ENCODE assay signal across 9 cellular contexts in the genomic region with DNA sequence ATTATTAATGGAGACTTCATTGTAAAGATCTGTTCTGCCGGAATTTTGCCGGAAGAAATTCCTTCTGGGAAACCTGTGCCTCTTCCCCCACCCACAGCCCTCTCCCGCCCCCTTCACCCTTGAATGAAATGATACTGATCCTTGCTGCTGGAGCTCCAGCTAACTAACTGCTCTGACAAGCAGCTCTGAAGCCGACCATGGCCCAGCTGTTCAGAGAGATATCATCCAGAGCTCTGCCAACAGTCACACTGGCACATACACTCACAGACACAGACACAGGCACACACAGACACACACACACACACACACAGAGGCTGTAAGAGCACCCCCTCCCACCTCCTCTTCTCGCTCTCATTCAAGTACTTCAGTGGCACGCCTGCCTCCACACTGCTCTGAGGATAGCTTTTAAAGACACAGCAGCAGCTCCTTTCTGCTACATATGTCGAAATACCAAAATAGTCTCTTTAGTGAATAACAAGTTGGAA.
DNase-seq lines count a peak whose midpoint lies in the region; ATAC-seq and TF ChIP-seq lines count a peak whose summit lies in the region.
"Had no signal": no experiment of that assay in that cellular context is flagged by ENCODE, and none has a peak within 500 bp of the region (broad histone marks: within the 10 kb centered on the region; RNA-seq: fewer than 3 reads in every experiment).

No MANE protein-coding gene starts in this region.

- no peaks in the 10 kb centered on the region; the same call in 1 of the 2 replicates for H3K79me2 ChIP-seq in SK-N-SH (ENCODE audit: insufficient read depth)

- CTCF ChIA-PET in SK-N-SH (lab: Yijun Ruan, JAX), result interaction anchor here (0.9 to 3.8 kb wide), 6 partner anchors 35 to 117 kb away, joined by 3 to 15 read pairs (median 4); no protein-coding TSS in a partner anchor

- H3K4me2 ChIP-seq in SK-N-SH, result no peak overlapping the region

- H3K9me3 ChIP-seq in SK-N-SH, result 0 out of 2 replicates have a peak, but pooled peaks cover 2% of the 10 kb centered on the region
- peaks cover 0 to 6% (median 0%) of the 10 kb centered on the region in 11 donors for H3K9me3 ChIP-seq in heart right ventricle
- no peaks in the 10 kb centered on the region for H3K9me3 ChIP-seq in transverse colon

- TF ChIP-seq RAD21 in SK-N-SH (IDR thresholded peaks at IDR 0.05; ENCODE audit: low read length), result no peak

- intact Hi-C loops in heart right ventricle (cut with DNase I), result loop anchor here in 1 of 10 donors (10.0 kb wide), 1 partner anchor 73 kb away; no protein-coding TSS in a partner anchor
- intact Hi-C loops in transverse colon (cut with DNase I; ENCODE audit: low total_unique reads), result no loop called here

- no peak overlapping the region for H2AFZ ChIP-seq in SK-N-SH (ENCODE audit: low read depth)

- POLR2A ChIA-PET in SK-N-SH (lab: Yijun Ruan, JAX), result interaction anchor here (0.6 kb wide), 2 partner anchors 12 to 69 kb away, joined by 3 read pairs; no protein-coding TSS in a partner anchor

- no peak overlapping the region for H3K9ac ChIP-seq in SK-N-SH

- H3K4me1 ChIP-seq in SK-N-SH (ENCODE audit: control insufficient read depth in 1 of 2, insufficient read depth in 2 of 2, low read depth in 1 of 2, low read length in 1 of 2) (peaks cover 2 to 13% of the 10 kb centered on the region in 2 experiments; a peak in 2 of 4 replicates), heart right ventricle (peaks cover 0 to 41% (median 33%) of the 10 kb centered on the region in 9 donors), transverse colon (peaks cover 0 to 11% (median 0%) of the 10 kb centered on the region in 4 donors)

- ATAC-seq in heart right ventricle, result peak; percentile 60 to 93 (median 78)
- no peak for ATAC-seq in HG03521 (IDR thresholded peaks at IDR 0.05; ENCODE audit: unreplicated experiment)
- ATAC-seq: natural killer cell treated with Interleukin-12 subunit alpha and Interleukin-12 subunit beta and Interleukin-15 and Interleukin-18, amount 100 ng/mL, for 72 hours had no signal

- TF ChIP-seq EP300 in SK-N-SH (IDR thresholded peaks at IDR 0.05; ENCODE audit: borderline replicate concordance in 1 of 2, low read depth in 1 of 2, low read length in 1 of 2), result no peak; a peak in 1 of 4 replicates
- no peak for TF ChIP-seq EP300 in transverse colon (IDR thresholded peaks at IDR 0.05; ENCODE audit: low read depth)

- H3K27ac ChIP-seq in SK-N-SH (ENCODE audit: low read depth in 2 of 2, low read length in 1 of 2) (no peak overlapping the region), heart right ventricle (peak overlapping the region in 5 of 10 donors; percentile 2 to 73 (median 54)), transverse colon (no peak overlapping the region)

- H3K4me3 ChIP-seq in H7 (ENCODE audit: insufficient read depth, low read depth, low read length) (no peak overlapping the region), SK-N-SH (ENCODE audit: low read depth in 2 of 2, low read length in 1 of 2) (no peak overlapping the region), heart right ventricle (peak overlapping the region in 1 of 10 donors; percentile 17), transverse colon (no peak overlapping the region)

- in situ Hi-C loops in transverse colon (cut with MboI; ENCODE audit: low pct_ligation_motif_present in 1 of 4, low pct_unique_long_range_greater_than_20kb in 1 of 4, low sequenced_read_pairs in 3 of 4), result no loop called here

- TF ChIP-seq CTCF in SK-N-SH (IDR thresholded peaks at IDR 0.05), result no peak
- no peak for TF ChIP-seq CTCF in heart right ventricle (IDR thresholded peaks at IDR 0.05)
- TF ChIP-seq CTCF in transverse colon (IDR thresholded peaks at IDR 0.05), result no peak

- H3K9me2 ChIP-seq in SK-N-SH, result no peaks in the 10 kb centered on the region

- no peak for TF ChIP-seq POLR2A in transverse colon (IDR thresholded peaks at IDR 0.05)

- no peaks in the 10 kb centered on the region for H3K36me3 ChIP-seq in H7 (replicated peaks; ENCODE audit: control insufficient read depth, insufficient read depth, low read length)
- H3K36me3 ChIP-seq in SK-N-SH (replicated peaks in 1 of 2; ENCODE audit: control insufficient read depth in 1 of 2, insufficient read depth in 2 of 2, low read length in 1 of 2), result peaks cover 0 to 14% of the 10 kb centered on the region in 2 experiments
- peaks cover 0 to 6% (median 0%) of the 10 kb centered on the region in 9 donors for H3K36me3 ChIP-seq in heart right ventricle
- no peaks in the 10 kb centered on the region for H3K36me3 ChIP-seq in transverse colon

- no peaks in the 10 kb centered on the region for H3K27me3 ChIP-seq in H7 (ENCODE audit: control insufficient read depth, insufficient read depth, low read length)
- H3K27me3 ChIP-seq in SK-N-SH (ENCODE audit: insufficient read depth), result no peaks in the 10 kb centered on the region
- H3K27me3 ChIP-seq in heart right ventricle, result no peaks in the 10 kb centered on the region
- H3K27me3 ChIP-seq in transverse colon, result no peaks in the 10 kb centered on the region

- H3F3A ChIP-seq in SK-N-SH (replicated peaks; ENCODE audit: insufficient read depth), result peaks cover 3% of the 10 kb centered on the region

- peak; percentile 58 for DNase-seq in H7
- DNase-seq in SK-N-SH, result peak; percentile 48
- peak in 1 of 2 donors; percentile 49 for DNase-seq in heart right ventricle
- peak; percentile 31 for DNase-seq in pons (ENCODE audit: low spot score)
- DNase-seq in NCI-H226, result no peak
- no peak for DNase-seq in SW480 (ENCODE audit: low spot score)
- no peak for DNase-seq in transverse colon

- H4K20me1 ChIP-seq in SK-N-SH (ENCODE audit: insufficient read depth), result no peaks in the 10 kb centered on the region

- WGBS in SK-N-SH (ENCODE audit: low lambda C conversion rate), result 73% methylated on average over 7 of the region's 7 CpGs
- WGBS in heart right ventricle, 2 donors, result 18 to 25% methylated on average over 7 of the region's 7 CpGs
- 76 to 83% methylated on average over 3 to 7 of the region's 7 CpGs for WGBS in transverse colon (ENCODE audit: low coverage in 1 of 2), 2 donors

TF ChIP-seq in SK-N-SH, 30 proteins besides CTCF, POLR2A, EP300 and RAD21:
- TF ChIP-seq TEAD4 (IDR thresholded peaks at IDR 0.05; ENCODE audit: borderline replicate concordance, insufficient read depth) (no peak), GATA2 (CRISPR knock-in tag; IDR thresholded peaks at IDR 0.05) (peak; percentile 44)

Comparison
In these comparisons a context has a peak if more than half of its experiments do, and no peak if none do; other contexts are left out.
1. DNase-seq: peak in H7 (single experiment), SK-N-SH (single experiment) and pons (single experiment); none in NCI-H226 (single experiment), SW480 (single experiment) and transverse colon (single experiment).